Comparison of ENCODE assay signal across 27 cellular contexts in the genomic region with DNA sequence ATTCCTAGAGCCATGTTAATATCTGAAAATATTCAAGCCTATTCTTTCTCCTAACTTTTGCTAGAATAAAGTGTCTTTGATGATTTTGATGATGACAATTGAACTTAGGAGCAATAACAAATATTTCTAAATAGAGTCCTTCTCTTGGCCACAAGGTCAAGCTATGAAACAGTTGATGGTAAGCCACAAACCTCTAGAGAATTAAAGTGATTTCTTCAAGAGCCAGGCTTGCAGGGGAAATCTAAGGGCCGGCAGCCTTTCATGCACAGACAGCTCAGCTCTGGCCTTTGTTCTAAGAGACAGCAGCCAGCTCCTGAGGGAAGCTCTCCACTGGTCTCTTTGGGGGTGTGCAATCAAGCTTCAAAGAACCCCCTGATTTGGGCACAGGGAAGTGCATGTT.
"Had no signal": no experiment of that assay in that cellular context is flagged by ENCODE, and none has a peak within 500 bp of the region (broad histone marks: within the 10 kb centered on the region; RNA-seq: fewer than 3 reads in every experiment).

No MANE protein-coding gene starts in this region.

- H3K4me3 Mint-ChIP-seq: activated CD4-positive, alpha-beta memory T cell treated with anti-CD3 and anti-CD28 coated beads for 36 hours; activated CD4-positive, alpha-beta T cell treated with anti-CD3 and anti-CD28 coated beads, Interleukin-2, amount 10 ng/mL, durations not matched to agents 7 days and 5 days; activated naive CD8-positive, alpha-beta T cell treated with anti-CD3 and anti-CD28 coated beads, Interleukin-2, amount 50 U/mL, for 24 hours; activated T-cell treated with anti-CD3 and anti-CD28 coated beads, Interleukin-2, amount 50 U/mL, for 4 hours had no signal

- DNase-seq: activated CD4-positive, alpha-beta memory T cell treated with anti-CD3 and anti-CD28 coated beads for 36 hours; activated CD4-positive, alpha-beta T cell treated with anti-CD3 and anti-CD28 coated beads, Interleukin-2, amount 10 ng/mL, durations not matched to agents 7 days and 5 days; activated CD4-positive, CD25-positive, alpha-beta regulatory T cell; activated CD8-positive, alpha-beta memory T cell treated with anti-CD3 and anti-CD28 coated beads for 24 hours; activated effector memory CD4-positive, alpha-beta T cell treated with anti-CD3 and anti-CD28 coated beads, Interleukin-2, amount 50 U/mL, for 16 hours; activated naive CD4-positive, alpha-beta T cell treated with Interleukin-2 at 50 U/mL for 16 hours; activated naive CD8-positive, alpha-beta T cell treated with anti-CD3 and anti-CD28 coated beads, Interleukin-2, amount 50 U/mL, for 24 hours; activated T-cell treated with anti-CD3 and anti-CD28 coated beads, Interleukin-2, amount 50 U/mL, for 4 hours; amniotic stem cell; brain microvascular endothelial cell; Kasumi-1; KBM-7; NCI-H1092 treated with DMSO at 0.1 percent for 48 hours; NCI-H1417 treated with DMSO at 0.1 percent for 48 hours; NCI-H1694; NCI-H2029; NCI-H2107; NCI-H2171 treated with DMSO at 0.1 percent for 48 hours; NCI-H345; NCI-H510A; NCI-H526 treated with DMSO at 0.1 percent for 48 hours; NCI-H82; SIG-M5; T-helper 2 cell had no signal

- H3K36me3 ChIP-seq: brain microvascular endothelial cell, cardiac muscle cell had no signal

- H3K27me3 ChIP-seq: brain microvascular endothelial cell, cardiac muscle cell had no signal

- H3K27me3 Mint-ChIP-seq: activated CD4-positive, alpha-beta memory T cell treated with anti-CD3 and anti-CD28 coated beads for 36 hours; activated CD4-positive, alpha-beta T cell treated with anti-CD3 and anti-CD28 coated beads, Interleukin-2, amount 10 ng/mL, durations not matched to agents 7 days and 5 days; activated naive CD8-positive, alpha-beta T cell treated with anti-CD3 and anti-CD28 coated beads, Interleukin-2, amount 50 U/mL, for 24 hours had no signal

- ATAC-seq: activated naive CD4-positive, alpha-beta T cell treated with anti-CD3 and anti-CD28 coated beads, Interleukin-2, amount 50 U/mL, for 72 hours; activated naive CD8-positive, alpha-beta T cell treated with anti-CD3 and anti-CD28 coated beads, Interleukin-2, amount 50 U/mL, for 24 hours; activated T-cell treated with anti-CD3 and anti-CD28 coated beads, Interleukin-2, amount 50 U/mL, for 4 hours had no signal

- H3K27ac ChIP-seq: brain microvascular endothelial cell, cardiac muscle cell, VCaP had no signal

- H3K27ac Mint-ChIP-seq: activated CD4-positive, alpha-beta memory T cell treated with anti-CD3 and anti-CD28 coated beads for 36 hours; activated CD4-positive, alpha-beta T cell treated with anti-CD3 and anti-CD28 coated beads, Interleukin-2, amount 10 ng/mL, durations not matched to agents 7 days and 5 days; activated naive CD4-positive, alpha-beta T cell treated with anti-CD3 and anti-CD28 coated beads, Interleukin-2, amount 50 U/mL, for 72 hours; activated naive CD8-positive, alpha-beta T cell treated with anti-CD3 and anti-CD28 coated beads, Interleukin-2, amount 50 U/mL, for 24 hours had no signal

- H3K4me3 ChIP-seq: cardiac muscle cell had no signal
